In the genomic region with DNA sequence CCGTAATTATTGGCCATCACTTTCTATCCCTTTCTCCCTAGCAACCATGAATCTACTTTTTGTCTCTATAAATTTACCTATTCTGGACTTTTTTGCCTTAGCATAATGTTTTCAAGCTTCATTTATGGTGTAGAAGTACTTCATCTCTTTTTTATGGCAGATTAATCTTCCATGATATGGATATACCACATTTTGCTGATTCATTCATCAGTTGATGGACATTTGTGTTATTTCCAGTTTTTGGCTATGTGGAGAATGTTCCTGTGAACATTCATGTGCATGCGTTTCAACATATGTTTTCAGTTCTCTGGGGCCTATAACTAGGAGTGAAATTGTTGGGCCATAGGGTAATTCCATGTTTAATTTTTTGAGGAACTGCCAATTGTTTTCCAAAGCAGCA, we compare ENCODE assay signal across 2 cellular contexts.
TF ChIP-seq lines count a peak whose summit lies in the region.

No MANE protein-coding gene starts in this region.

TF ChIP-seq in A549, 52 proteins besides CTCF, POLR2A, EP300 and RAD21:
- TF ChIP-seq, protein P1, sequence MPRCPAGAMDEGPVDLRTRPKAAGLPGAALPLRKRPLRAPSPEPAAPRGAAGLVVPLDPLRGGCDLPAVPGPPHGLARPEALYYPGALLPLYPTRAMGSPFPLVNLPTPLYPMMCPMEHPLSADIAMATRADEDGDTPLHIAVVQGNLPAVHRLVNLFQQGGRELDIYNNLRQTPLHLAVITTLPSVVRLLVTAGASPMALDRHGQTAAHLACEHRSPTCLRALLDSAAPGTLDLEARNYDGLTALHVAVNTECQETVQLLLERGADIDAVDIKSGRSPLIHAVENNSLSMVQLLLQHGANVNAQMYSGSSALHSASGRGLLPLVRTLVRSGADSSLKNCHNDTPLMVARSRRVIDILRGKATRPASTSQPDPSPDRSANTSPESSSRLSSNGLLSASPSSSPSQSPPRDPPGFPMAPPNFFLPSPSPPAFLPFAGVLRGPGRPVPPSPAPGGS (IDR thresholded peaks at IDR 0.05) = no peak
- TF ChIP-seq, protein P2, sequence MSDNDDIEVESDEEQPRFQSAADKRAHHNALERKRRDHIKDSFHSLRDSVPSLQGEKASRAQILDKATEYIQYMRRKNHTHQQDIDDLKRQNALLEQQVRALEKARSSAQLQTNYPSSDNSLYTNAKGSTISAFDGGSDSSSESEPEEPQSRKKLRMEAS (IDR thresholded peaks at IDR 0.05) = no peak
- no peak for TF ChIP-seq RCOR1 (IDR thresholded peaks at IDR 0.05; ENCODE audit: low read depth, low read length)
TF ChIP-seq in A549: peak in this region for 0.

TF ChIP-seq in HCT116, 20 proteins besides CTCF, POLR2A, EP300 and RAD21:
- TF ChIP-seq, protein P3, sequence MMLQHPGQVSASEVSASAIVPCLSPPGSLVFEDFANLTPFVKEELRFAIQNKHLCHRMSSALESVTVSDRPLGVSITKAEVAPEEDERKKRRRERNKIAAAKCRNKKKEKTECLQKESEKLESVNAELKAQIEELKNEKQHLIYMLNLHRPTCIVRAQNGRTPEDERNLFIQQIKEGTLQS (IDR thresholded peaks at IDR 0.05) = no peak
- TF ChIP-seq EGR1 (IDR thresholded peaks at IDR 0.05; ENCODE audit: low read depth) = no peak
- TF ChIP-seq SP1 (IDR thresholded peaks at IDR 0.05; ENCODE audit: low read depth) = no peak
- TF ChIP-seq EZH2 (IDR thresholded peaks at IDR 0.05) = no peak
- TF ChIP-seq SIN3A (IDR thresholded peaks at IDR 0.05; ENCODE audit: low read depth) = no peak
- TF ChIP-seq CEBPB (IDR thresholded peaks at IDR 0.05; ENCODE audit: low read depth) = no peak
- no peak for TF ChIP-seq SRF (IDR thresholded peaks at IDR 0.05; ENCODE audit: low read depth)
- no peak for TF ChIP-seq FOSL1 (IDR thresholded peaks at IDR 0.05; ENCODE audit: low read depth)
- TF ChIP-seq, protein P4, sequence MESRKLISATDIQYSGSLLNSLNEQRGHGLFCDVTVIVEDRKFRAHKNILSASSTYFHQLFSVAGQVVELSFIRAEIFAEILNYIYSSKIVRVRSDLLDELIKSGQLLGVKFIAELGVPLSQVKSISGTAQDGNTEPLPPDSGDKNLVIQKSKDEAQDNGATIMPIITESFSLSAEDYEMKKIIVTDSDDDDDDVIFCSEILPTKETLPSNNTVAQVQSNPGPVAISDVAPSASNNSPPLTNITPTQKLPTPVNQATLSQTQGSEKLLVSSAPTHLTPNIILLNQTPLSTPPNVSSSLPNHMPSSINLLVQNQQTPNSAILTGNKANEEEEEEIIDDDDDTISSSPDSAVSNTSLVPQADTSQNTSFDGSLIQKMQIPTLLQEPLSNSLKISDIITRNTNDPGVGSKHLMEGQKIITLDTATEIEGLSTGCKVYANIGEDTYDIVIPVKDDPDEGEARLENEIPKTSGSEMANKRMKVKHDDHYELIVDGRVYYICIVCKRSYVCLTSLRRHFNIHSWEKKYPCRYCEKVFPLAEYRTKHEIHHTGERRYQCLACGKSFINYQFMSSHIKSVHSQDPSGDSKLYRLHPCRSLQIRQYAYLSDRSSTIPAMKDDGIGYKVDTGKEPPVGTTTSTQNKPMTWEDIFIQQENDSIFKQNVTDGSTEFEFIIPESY (IDR thresholded peaks at IDR 0.05; ENCODE audit: extremely low read depth, insufficient replicate concordance, low read length) = no peak
- no peak for TF ChIP-seq CBX3 (IDR thresholded peaks at IDR 0.05; ENCODE audit: low read depth)
- no peak for TF ChIP-seq ZFX (IDR thresholded peaks at IDR 0.05)
- TF ChIP-seq, protein P5, sequence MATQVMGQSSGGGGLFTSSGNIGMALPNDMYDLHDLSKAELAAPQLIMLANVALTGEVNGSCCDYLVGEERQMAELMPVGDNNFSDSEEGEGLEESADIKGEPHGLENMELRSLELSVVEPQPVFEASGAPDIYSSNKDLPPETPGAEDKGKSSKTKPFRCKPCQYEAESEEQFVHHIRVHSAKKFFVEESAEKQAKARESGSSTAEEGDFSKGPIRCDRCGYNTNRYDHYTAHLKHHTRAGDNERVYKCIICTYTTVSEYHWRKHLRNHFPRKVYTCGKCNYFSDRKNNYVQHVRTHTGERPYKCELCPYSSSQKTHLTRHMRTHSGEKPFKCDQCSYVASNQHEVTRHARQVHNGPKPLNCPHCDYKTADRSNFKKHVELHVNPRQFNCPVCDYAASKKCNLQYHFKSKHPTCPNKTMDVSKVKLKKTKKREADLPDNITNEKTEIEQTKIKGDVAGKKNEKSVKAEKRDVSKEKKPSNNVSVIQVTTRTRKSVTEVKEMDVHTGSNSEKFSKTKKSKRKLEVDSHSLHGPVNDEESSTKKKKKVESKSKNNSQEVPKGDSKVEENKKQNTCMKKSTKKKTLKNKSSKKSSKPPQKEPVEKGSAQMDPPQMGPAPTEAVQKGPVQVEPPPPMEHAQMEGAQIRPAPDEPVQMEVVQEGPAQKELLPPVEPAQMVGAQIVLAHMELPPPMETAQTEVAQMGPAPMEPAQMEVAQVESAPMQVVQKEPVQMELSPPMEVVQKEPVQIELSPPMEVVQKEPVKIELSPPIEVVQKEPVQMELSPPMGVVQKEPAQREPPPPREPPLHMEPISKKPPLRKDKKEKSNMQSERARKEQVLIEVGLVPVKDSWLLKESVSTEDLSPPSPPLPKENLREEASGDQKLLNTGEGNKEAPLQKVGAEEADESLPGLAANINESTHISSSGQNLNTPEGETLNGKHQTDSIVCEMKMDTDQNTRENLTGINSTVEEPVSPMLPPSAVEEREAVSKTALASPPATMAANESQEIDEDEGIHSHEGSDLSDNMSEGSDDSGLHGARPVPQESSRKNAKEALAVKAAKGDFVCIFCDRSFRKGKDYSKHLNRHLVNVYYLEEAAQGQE (IDR thresholded peaks at IDR 0.05; ENCODE audit: low read depth) = no peak
- TF ChIP-seq EZH2phosphoT487 (IDR thresholded peaks at IDR 0.05; ENCODE audit: borderline replicate concordance) = no peak
- no peak for TF ChIP-seq JUND (IDR thresholded peaks at IDR 0.05)
- no peak for TF ChIP-seq POLR2AphosphoS5 (IDR thresholded peaks at IDR 0.05; ENCODE audit: low read depth, low read length)
- TF ChIP-seq YY1 (IDR thresholded peaks at IDR 0.05; ENCODE audit: extremely low read depth, insufficient replicate concordance, low read depth, low read length) = no peak
- no peak for TF ChIP-seq ELF1 (IDR thresholded peaks at IDR 0.05; ENCODE audit: borderline replicate concordance, low read depth)
- no peak for TF ChIP-seq ZNF274 (IDR thresholded peaks at IDR 0.05; ENCODE audit: low read depth, low read length)
